ENCODE assay signal across 1 cellular context in the genomic region with DNA sequence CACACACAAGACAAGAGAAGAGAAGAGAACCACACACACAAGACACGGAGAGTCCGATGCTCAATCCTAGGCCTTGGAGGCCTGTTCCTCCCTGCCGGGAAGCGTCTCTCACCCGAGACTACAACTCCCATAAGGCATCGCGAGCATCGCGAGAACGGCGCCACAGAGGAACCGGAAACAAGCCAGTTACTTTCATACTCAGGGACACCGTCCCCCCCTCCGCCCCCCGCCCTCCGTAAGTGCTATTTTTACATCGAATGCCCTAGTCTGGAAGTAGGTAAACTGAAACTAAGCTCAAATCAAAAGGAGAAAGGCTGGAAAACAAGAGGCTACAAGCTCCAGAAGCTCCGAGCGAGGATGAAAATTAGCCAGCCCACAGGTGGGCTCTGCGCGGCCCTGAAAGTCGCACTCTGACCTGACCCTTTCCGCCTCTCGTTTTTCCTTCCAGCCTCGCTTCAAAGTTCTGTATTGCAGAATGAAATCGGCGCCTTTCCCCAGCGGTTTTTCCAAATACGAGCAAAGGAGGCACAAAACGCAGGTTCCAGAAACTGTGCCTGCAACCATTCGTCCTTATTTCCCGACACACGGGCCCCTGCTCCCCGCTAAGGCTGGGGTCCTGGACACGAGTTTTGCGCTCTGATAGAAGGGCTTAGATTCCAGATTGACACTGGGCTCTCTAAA.
A peak's percentile ranks its signal among the peaks of the same experiment; 100 is the strongest.
TF ChIP-seq lines count a peak whose summit lies in the region.

No MANE protein-coding gene starts in this region.

TF ChIP-seq in HepG2, 621 proteins besides CTCF, POLR2A, EP300 and RAD21 (continued from another document and continues in another):
- 0 out of 2 replicates have a peak, but pooled peaks have one; percentile 37 for TF ChIP-seq NAIF1 (CRISPR knock-in tag; IDR thresholded peaks at IDR 0.05; ENCODE audit: borderline replicate concordance)
- TF ChIP-seq PATZ1 (CRISPR knock-in tag; IDR thresholded peaks at IDR 0.05), result peak; percentile 94
- TF ChIP-seq, protein P1, sequence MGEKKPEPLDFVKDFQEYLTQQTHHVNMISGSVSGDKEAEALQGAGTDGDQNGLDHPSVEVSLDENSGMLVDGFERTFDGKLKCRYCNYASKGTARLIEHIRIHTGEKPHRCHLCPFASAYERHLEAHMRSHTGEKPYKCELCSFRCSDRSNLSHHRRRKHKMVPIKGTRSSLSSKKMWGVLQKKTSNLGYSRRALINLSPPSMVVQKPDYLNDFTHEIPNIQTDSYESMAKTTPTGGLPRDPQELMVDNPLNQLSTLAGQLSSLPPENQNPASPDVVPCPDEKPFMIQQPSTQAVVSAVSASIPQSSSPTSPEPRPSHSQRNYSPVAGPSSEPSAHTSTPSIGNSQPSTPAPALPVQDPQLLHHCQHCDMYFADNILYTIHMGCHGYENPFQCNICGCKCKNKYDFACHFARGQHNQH (CRISPR knock-in tag; IDR thresholded peaks at IDR 0.05), result peak; percentile 62
- peak; percentile 82 for TF ChIP-seq SALL1 (CRISPR knock-in tag; IDR thresholded peaks at IDR 0.05)
- TF ChIP-seq ZNF547 (CRISPR knock-in tag; IDR thresholded peaks at IDR 0.05), result peak; percentile 14; the same call in 1 of the 2 replicates
- 0 out of 2 replicates have a peak, but pooled peaks have one; percentile 4 for TF ChIP-seq SRF (IDR thresholded peaks at IDR 0.05; ENCODE audit: low read depth, low read length)
- peak in 1 of 2 experiments; percentile 66; a peak in 2 of 4 replicates for TF ChIP-seq KLF16 (CRISPR knock-in tag; IDR thresholded peaks at IDR 0.05)
- peak; percentile 72; the same call in 1 of the 2 replicates for TF ChIP-seq ZNF224 (CRISPR knock-in tag; IDR thresholded peaks at IDR 0.05)
- TF ChIP-seq ZNF816 (CRISPR knock-in tag; IDR thresholded peaks at IDR 0.05; ENCODE audit: borderline replicate concordance), result 0 out of 2 replicates have a peak, but pooled peaks have one; percentile 53
- TF ChIP-seq ZNF577 (CRISPR knock-in tag; IDR thresholded peaks at IDR 0.05; ENCODE audit: borderline replicate concordance, low read depth), result no peak
- TF ChIP-seq ESRRA (CRISPR knock-in tag; IDR thresholded peaks at IDR 0.05; ENCODE audit: low read depth), result no peak
- TF ChIP-seq, protein P2, sequence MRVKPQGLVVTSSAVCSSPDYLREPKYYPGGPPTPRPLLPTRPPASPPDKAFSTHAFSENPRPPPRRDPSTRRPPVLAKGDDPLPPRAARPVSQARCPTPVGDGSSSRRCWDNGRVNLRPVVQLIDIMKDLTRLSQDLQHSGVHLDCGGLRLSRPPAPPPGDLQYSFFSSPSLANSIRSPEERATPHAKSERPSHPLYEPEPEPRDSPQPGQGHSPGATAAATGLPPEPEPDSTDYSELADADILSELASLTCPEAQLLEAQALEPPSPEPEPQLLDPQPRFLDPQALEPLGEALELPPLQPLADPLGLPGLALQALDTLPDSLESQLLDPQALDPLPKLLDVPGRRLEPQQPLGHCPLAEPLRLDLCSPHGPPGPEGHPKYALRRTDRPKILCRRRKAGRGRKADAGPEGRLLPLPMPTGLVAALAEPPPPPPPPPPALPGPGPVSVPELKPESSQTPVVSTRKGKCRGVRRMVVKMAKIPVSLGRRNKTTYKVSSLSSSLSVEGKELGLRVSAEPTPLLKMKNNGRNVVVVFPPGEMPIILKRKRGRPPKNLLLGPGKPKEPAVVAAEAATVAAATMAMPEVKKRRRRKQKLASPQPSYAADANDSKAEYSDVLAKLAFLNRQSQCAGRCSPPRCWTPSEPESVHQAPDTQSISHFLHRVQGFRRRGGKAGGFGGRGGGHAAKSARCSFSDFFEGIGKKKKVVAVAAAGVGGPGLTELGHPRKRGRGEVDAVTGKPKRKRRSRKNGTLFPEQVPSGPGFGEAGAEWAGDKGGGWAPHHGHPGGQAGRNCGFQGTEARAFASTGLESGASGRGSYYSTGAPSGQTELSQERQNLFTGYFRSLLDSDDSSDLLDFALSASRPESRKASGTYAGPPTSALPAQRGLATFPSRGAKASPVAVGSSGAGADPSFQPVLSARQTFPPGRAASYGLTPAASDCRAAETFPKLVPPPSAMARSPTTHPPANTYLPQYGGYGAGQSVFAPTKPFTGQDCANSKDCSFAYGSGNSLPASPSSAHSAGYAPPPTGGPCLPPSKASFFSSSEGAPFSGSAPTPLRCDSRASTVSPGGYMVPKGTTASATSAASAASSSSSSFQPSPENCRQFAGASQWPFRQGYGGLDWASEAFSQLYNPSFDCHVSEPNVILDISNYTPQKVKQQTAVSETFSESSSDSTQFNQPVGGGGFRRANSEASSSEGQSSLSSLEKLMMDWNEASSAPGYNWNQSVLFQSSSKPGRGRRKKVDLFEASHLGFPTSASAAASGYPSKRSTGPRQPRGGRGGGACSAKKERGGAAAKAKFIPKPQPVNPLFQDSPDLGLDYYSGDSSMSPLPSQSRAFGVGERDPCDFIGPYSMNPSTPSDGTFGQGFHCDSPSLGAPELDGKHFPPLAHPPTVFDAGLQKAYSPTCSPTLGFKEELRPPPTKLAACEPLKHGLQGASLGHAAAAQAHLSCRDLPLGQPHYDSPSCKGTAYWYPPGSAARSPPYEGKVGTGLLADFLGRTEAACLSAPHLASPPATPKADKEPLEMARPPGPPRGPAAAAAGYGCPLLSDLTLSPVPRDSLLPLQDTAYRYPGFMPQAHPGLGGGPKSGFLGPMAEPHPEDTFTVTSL (CRISPR knock-in tag; IDR thresholded peaks at IDR 0.05; ENCODE audit: borderline replicate concordance), result peak; percentile 59; the same call in 1 of the 2 replicates
- TF ChIP-seq, protein P3, sequence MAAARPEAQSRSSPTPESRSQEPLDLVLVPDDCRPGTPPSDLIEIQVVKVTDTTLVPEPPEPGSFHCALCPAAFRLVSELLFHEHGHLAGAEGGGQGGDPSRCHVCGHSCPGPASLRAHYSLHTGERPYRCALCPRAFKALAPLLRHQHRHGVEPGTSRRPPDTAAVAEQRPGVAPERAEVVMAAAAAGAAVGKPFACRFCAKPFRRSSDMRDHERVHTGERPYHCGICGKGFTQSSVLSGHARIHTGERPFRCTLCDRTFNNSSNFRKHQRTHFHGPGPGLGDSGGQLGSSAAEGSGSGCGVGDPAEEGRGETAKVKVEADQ (CRISPR knock-in tag; IDR thresholded peaks at IDR 0.05; ENCODE audit: borderline replicate concordance), result 0 out of 2 replicates have a peak, but pooled peaks have one; percentile 46
- TF ChIP-seq MIER2 (CRISPR knock-in tag; IDR thresholded peaks at IDR 0.05), result 0 out of 2 replicates have a peak, but pooled peaks have one; percentile 31
- peak; percentile 21; the same call in 1 of the 2 replicates for TF ChIP-seq ZNF275 (CRISPR knock-in tag; IDR thresholded peaks at IDR 0.05; ENCODE audit: borderline replicate concordance)
- TF ChIP-seq, protein P4, sequence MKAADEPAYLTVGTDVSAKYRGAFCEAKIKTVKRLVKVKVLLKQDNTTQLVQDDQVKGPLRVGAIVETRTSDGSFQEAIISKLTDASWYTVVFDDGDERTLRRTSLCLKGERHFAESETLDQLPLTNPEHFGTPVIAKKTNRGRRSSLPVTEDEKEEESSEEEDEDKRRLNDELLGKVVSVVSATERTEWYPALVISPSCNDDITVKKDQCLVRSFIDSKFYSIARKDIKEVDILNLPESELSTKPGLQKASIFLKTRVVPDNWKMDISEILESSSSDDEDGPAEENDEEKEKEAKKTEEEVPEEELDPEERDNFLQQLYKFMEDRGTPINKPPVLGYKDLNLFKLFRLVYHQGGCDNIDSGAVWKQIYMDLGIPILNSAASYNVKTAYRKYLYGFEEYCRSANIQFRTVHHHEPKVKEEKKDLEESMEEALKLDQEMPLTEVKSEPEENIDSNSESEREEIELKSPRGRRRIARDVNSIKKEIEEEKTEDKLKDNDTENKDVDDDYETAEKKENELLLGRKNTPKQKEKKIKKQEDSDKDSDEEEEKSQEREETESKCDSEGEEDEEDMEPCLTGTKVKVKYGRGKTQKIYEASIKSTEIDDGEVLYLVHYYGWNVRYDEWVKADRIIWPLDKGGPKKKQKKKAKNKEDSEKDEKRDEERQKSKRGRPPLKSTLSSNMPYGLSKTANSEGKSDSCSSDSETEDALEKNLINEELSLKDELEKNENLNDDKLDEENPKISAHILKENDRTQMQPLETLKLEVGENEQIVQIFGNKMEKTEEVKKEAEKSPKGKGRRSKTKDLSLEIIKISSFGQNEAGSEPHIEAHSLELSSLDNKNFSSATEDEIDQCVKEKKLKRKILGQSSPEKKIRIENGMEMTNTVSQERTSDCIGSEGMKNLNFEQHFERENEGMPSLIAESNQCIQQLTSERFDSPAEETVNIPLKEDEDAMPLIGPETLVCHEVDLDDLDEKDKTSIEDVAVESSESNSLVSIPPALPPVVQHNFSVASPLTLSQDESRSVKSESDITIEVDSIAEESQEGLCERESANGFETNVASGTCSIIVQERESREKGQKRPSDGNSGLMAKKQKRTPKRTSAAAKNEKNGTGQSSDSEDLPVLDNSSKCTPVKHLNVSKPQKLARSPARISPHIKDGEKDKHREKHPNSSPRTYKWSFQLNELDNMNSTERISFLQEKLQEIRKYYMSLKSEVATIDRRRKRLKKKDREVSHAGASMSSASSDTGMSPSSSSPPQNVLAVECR (CRISPR knock-in tag; IDR thresholded peaks at IDR 0.05; ENCODE audit: borderline replicate concordance), result peak; percentile 45; the same call in 1 of the 2 replicates
- TF ChIP-seq, protein P5, sequence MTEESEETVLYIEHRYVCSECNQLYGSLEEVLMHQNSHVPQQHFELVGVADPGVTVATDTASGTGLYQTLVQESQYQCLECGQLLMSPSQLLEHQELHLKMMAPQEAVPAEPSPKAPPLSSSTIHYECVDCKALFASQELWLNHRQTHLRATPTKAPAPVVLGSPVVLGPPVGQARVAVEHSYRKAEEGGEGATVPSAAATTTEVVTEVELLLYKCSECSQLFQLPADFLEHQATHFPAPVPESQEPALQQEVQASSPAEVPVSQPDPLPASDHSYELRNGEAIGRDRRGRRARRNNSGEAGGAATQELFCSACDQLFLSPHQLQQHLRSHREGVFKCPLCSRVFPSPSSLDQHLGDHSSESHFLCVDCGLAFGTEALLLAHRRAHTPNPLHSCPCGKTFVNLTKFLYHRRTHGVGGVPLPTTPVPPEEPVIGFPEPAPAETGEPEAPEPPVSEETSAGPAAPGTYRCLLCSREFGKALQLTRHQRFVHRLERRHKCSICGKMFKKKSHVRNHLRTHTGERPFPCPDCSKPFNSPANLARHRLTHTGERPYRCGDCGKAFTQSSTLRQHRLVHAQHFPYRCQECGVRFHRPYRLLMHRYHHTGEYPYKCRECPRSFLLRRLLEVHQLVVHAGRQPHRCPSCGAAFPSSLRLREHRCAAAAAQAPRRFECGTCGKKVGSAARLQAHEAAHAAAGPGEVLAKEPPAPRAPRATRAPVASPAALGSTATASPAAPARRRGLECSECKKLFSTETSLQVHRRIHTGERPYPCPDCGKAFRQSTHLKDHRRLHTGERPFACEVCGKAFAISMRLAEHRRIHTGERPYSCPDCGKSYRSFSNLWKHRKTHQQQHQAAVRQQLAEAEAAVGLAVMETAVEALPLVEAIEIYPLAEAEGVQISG (CRISPR knock-in tag; IDR thresholded peaks at IDR 0.05), result peak; percentile 92
- no peak for TF ChIP-seq SAFB2 (CRISPR knock-in tag; IDR thresholded peaks at IDR 0.05; ENCODE audit: borderline replicate concordance, low read depth)
- TF ChIP-seq BCL3 (CRISPR knock-in tag; IDR thresholded peaks at IDR 0.05), result no peak; the same call in 1 of the 2 replicates
- TF ChIP-seq MAZ (IDR thresholded peaks at IDR 0.05; ENCODE audit: borderline replicate concordance, low read depth, low read length), result peak; percentile 58; the same call in 1 of the 2 replicates
- TF ChIP-seq MAZ (CRISPR knock-in tag; IDR thresholded peaks at IDR 0.05; ENCODE audit: low read depth), result peak; percentile 55; the same call in 1 of the 2 replicates
- peak; percentile 17; the same call in 1 of the 2 replicates for TF ChIP-seq SIX1 (CRISPR knock-in tag; IDR thresholded peaks at IDR 0.05; ENCODE audit: borderline replicate concordance)
- TF ChIP-seq, protein P6, sequence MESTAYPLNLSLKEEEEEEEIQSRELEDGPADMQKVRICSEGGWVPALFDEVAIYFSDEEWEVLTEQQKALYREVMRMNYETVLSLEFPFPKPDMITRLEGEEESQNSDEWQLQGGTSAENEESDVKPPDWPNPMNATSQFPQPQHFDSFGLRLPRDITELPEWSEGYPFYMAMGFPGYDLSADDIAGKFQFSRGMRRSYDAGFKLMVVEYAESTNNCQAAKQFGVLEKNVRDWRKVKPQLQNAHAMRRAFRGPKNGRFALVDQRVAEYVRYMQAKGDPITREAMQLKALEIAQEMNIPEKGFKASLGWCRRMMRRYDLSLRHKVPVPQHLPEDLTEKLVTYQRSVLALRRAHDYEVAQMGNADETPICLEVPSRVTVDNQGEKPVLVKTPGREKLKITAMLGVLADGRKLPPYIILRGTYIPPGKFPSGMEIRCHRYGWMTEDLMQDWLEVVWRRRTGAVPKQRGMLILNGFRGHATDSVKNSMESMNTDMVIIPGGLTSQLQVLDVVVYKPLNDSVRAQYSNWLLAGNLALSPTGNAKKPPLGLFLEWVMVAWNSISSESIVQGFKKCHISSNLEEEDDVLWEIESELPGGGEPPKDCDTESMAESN (CRISPR knock-in tag; conservative IDR thresholded peaks at IDR 0.05), result no peak
- peak; percentile 82 for TF ChIP-seq GABPA (IDR thresholded peaks at IDR 0.05; ENCODE audit: low read depth, low read length)
- peak; percentile 96 for TF ChIP-seq GABPA (CRISPR knock-in tag; IDR thresholded peaks at IDR 0.05; ENCODE audit: low read depth)
- peak; percentile 36 for TF ChIP-seq PHF5A (CRISPR knock-in tag; IDR thresholded peaks at IDR 0.05; ENCODE audit: low read depth, unreplicated experiment)
- no peak for TF ChIP-seq SIX4 (CRISPR knock-in tag; IDR thresholded peaks at IDR 0.05)
